2 cellular contexts compared by ENCODE assay signal in genomic region chr10:112585052-112585451, GRCh38.
A peak's percentile ranks its signal among the peaks of the same experiment; 100 is the strongest.
TF ChIP-seq lines count a peak whose summit lies in the region.

No MANE protein-coding gene starts in this region.

TF ChIP-seq in HCT116, 20 proteins besides CTCF, POLR2A, EP300 and RAD21 (continued from another document):
- TF ChIP-seq REST (IDR thresholded peaks at IDR 0.05; ENCODE audit: low read depth) (no peak), CBX3 (IDR thresholded peaks at IDR 0.05; ENCODE audit: low read depth) (peak; percentile 84), FOSL1 (IDR thresholded peaks at IDR 0.05; ENCODE audit: low read depth) (peak; percentile 60; the same call in 1 of the 2 replicates), JUND (IDR thresholded peaks at IDR 0.05) (peak; percentile 71), POLR2AphosphoS5 (IDR thresholded peaks at IDR 0.05; ENCODE audit: low read depth, low read length) (peak; percentile 49; the same call in 1 of the 2 replicates), TCF7L2 (IDR thresholded peaks at IDR 0.05; ENCODE audit: borderline replicate concordance, extremely low read depth, insufficient read depth, insufficient read length) (no peak), EZH2 (IDR thresholded peaks at IDR 0.05) (no peak), SP1 (IDR thresholded peaks at IDR 0.05; ENCODE audit: low read depth) (0 out of 2 replicates have a peak, but pooled peaks have one; percentile 46), ZFX (IDR thresholded peaks at IDR 0.05) (no peak), SRF (IDR thresholded peaks at IDR 0.05; ENCODE audit: low read depth) (no peak), SIN3A (IDR thresholded peaks at IDR 0.05; ENCODE audit: low read depth) (0 out of 2 replicates have a peak, but pooled peaks have one; percentile 40), ZNF274 (IDR thresholded peaks at IDR 0.05; ENCODE audit: low read depth, low read length) (no peak), ELF1 (IDR thresholded peaks at IDR 0.05; ENCODE audit: borderline replicate concordance, low read depth) (no peak)
- TF ChIP-seq, protein P1, sequence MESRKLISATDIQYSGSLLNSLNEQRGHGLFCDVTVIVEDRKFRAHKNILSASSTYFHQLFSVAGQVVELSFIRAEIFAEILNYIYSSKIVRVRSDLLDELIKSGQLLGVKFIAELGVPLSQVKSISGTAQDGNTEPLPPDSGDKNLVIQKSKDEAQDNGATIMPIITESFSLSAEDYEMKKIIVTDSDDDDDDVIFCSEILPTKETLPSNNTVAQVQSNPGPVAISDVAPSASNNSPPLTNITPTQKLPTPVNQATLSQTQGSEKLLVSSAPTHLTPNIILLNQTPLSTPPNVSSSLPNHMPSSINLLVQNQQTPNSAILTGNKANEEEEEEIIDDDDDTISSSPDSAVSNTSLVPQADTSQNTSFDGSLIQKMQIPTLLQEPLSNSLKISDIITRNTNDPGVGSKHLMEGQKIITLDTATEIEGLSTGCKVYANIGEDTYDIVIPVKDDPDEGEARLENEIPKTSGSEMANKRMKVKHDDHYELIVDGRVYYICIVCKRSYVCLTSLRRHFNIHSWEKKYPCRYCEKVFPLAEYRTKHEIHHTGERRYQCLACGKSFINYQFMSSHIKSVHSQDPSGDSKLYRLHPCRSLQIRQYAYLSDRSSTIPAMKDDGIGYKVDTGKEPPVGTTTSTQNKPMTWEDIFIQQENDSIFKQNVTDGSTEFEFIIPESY (IDR thresholded peaks at IDR 0.05; ENCODE audit: extremely low read depth, insufficient replicate concordance, low read length) = no peak
- TF ChIP-seq, protein P2, sequence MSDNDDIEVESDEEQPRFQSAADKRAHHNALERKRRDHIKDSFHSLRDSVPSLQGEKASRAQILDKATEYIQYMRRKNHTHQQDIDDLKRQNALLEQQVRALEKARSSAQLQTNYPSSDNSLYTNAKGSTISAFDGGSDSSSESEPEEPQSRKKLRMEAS (IDR thresholded peaks at IDR 0.05) = no peak; the same call in 1 of the 2 replicates

TF ChIP-seq in WTC11, 78 proteins besides CTCF, POLR2A, EP300 and RAD21 (continued from another document):
- TF ChIP-seq, protein P3, sequence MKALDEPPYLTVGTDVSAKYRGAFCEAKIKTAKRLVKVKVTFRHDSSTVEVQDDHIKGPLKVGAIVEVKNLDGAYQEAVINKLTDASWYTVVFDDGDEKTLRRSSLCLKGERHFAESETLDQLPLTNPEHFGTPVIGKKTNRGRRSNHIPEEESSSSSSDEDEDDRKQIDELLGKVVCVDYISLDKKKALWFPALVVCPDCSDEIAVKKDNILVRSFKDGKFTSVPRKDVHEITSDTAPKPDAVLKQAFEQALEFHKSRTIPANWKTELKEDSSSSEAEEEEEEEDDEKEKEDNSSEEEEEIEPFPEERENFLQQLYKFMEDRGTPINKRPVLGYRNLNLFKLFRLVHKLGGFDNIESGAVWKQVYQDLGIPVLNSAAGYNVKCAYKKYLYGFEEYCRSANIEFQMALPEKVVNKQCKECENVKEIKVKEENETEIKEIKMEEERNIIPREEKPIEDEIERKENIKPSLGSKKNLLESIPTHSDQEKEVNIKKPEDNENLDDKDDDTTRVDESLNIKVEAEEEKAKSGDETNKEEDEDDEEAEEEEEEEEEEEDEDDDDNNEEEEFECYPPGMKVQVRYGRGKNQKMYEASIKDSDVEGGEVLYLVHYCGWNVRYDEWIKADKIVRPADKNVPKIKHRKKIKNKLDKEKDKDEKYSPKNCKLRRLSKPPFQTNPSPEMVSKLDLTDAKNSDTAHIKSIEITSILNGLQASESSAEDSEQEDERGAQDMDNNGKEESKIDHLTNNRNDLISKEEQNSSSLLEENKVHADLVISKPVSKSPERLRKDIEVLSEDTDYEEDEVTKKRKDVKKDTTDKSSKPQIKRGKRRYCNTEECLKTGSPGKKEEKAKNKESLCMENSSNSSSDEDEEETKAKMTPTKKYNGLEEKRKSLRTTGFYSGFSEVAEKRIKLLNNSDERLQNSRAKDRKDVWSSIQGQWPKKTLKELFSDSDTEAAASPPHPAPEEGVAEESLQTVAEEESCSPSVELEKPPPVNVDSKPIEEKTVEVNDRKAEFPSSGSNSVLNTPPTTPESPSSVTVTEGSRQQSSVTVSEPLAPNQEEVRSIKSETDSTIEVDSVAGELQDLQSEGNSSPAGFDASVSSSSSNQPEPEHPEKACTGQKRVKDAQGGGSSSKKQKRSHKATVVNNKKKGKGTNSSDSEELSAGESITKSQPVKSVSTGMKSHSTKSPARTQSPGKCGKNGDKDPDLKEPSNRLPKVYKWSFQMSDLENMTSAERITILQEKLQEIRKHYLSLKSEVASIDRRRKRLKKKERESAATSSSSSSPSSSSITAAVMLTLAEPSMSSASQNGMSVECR (CRISPR knock-in tag; IDR thresholded peaks at IDR 0.05; ENCODE audit: borderline replicate concordance) = no peak
- no peak for TF ChIP-seq TEAD1 (CRISPR knock-in tag; IDR thresholded peaks at IDR 0.05)
- no peak for TF ChIP-seq CDX4 (CRISPR knock-in tag; IDR thresholded peaks at IDR 0.05; ENCODE audit: borderline replicate concordance)
- no peak for TF ChIP-seq ZNF396 (CRISPR knock-in tag; IDR thresholded peaks at IDR 0.05; ENCODE audit: borderline replicate concordance)
- no peak for TF ChIP-seq NR1H2 (CRISPR knock-in tag; IDR thresholded peaks at IDR 0.05)
- TF ChIP-seq, protein P4, sequence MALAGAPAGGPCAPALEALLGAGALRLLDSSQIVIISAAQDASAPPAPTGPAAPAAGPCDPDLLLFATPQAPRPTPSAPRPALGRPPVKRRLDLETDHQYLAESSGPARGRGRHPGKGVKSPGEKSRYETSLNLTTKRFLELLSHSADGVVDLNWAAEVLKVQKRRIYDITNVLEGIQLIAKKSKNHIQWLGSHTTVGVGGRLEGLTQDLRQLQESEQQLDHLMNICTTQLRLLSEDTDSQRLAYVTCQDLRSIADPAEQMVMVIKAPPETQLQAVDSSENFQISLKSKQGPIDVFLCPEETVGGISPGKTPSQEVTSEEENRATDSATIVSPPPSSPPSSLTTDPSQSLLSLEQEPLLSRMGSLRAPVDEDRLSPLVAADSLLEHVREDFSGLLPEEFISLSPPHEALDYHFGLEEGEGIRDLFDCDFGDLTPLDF (CRISPR knock-in tag; IDR thresholded peaks at IDR 0.05) = no peak
- TF ChIP-seq RELA (CRISPR knock-in tag; IDR thresholded peaks at IDR 0.05; ENCODE audit: borderline replicate concordance) = no peak
- TF ChIP-seq ZNF138 (CRISPR knock-in tag; conservative IDR thresholded peaks at IDR 0.05) = no peak
- TF ChIP-seq GTF2I (CRISPR knock-in tag; conservative IDR thresholded peaks at IDR 0.05) = no peak
- TF ChIP-seq ZMAT4 (CRISPR knock-in tag; IDR thresholded peaks at IDR 0.05) = no peak
- TF ChIP-seq, protein P5, sequence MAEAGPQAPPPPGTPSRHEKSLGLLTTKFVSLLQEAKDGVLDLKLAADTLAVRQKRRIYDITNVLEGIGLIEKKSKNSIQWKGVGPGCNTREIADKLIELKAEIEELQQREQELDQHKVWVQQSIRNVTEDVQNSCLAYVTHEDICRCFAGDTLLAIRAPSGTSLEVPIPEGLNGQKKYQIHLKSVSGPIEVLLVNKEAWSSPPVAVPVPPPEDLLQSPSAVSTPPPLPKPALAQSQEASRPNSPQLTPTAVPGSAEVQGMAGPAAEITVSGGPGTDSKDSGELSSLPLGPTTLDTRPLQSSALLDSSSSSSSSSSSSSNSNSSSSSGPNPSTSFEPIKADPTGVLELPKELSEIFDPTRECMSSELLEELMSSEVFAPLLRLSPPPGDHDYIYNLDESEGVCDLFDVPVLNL (CRISPR knock-in tag; IDR thresholded peaks at IDR 0.05; ENCODE audit: borderline replicate concordance, low read depth) = no peak
TF ChIP-seq in WTC11: peak in this region for 0.
